18 cellular contexts compared by ENCODE assay signal in the genomic region with DNA sequence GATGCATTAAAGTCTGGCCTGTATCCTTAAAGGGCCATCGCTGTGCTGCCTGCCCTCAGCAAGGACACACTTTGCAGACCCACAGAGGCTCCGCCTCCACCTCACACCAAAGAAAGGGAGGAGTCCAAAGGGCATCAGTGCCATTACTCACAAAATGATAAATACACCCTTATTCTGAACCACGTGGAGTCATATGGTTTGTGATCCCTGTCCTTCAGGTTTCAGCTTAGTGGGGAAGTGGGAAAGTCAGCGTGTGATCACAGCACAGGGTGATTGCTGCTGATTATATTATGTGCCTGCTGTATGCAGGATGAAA. TPM values are rescaled to one million over a fixed set of nuclear protein-coding genes. Genes with fewer than 3 reads are reported as not detected.
DNase-seq lines count a peak whose midpoint lies in the region; ATAC-seq, FAIRE-seq and TF ChIP-seq lines count a peak whose summit lies in the region.
"Had no signal": no experiment of that assay in that cellular context is flagged by ENCODE, and none has a peak within 500 bp of the region (broad histone marks: within the 10 kb centered on the region; RNA-seq: fewer than 3 reads in every experiment).

No MANE protein-coding gene starts in this region.

- in situ Hi-C loops in SK-MEL-5 (cut with HindIII; ENCODE audit: low pct_unique_long_range_greater_than_20kb, low sequenced_read_pairs) = no loop called here
- in situ Hi-C loops in HepG2 (cut with HindIII; ENCODE audit: extremely low pct_ligation_motif_present, low pct_unique_long_range_greater_than_20kb) = no loop called here

- TF ChIP-seq EP300 in HepG2 (IDR thresholded peaks at IDR 0.05; ENCODE audit: low read depth in 2 of 2, low read length in 2 of 2) = no peak
- TF ChIP-seq EP300 in HepG2 (CRISPR knock-in tag; IDR thresholded peaks at IDR 0.05; ENCODE audit: borderline replicate concordance) = no peak
- TF ChIP-seq EP300 in sigmoid colon (IDR thresholded peaks at IDR 0.05) = no peak

- H4K20me1 ChIP-seq in HepG2 (ENCODE audit: insufficient read depth, low read length) (no peaks in the 10 kb centered on the region), Karpas-422 (ENCODE audit: insufficient read depth, low read depth, low read length) (no peaks in the 10 kb centered on the region)

- H3K27ac ChIP-seq in HepG2 (ENCODE audit: extremely low read length, insufficient read depth, low read length) (no peak overlapping the region), sigmoid colon (no peak overlapping the region), Karpas-422 (ENCODE audit: low read length) (no peak overlapping the region)
- H3K27ac ChIP-seq: A549, C4-2B had no signal

- intact Hi-C loops in HepG2 (cut with micrococcal nuclease; ENCODE audit: unreplicated experiment) (no loop called here), sigmoid colon (cut with DNase I) (no loop called here)

- ATAC-seq in HepG2 = peak; percentile 62
- ATAC-seq: A549 had no signal

- no peak overlapping the region for H3K9ac ChIP-seq in HepG2 (ENCODE audit: insufficient read depth, low read depth, low read length)
- no peak overlapping the region for H3K9ac ChIP-seq in Karpas-422 (ENCODE audit: low read length)

- peaks cover 33% of the 10 kb centered on the region for H3K4me1 ChIP-seq in HepG2 (ENCODE audit: insufficient read depth, low read length)
- H3K4me1 ChIP-seq in sigmoid colon = no peaks in the 10 kb centered on the region
- no peaks in the 10 kb centered on the region for H3K4me1 ChIP-seq in Karpas-422 (ENCODE audit: low read length)
- H3K4me1 ChIP-seq: A549, BE2C, HAP-1 had no signal

- no peak overlapping the region for H3K4me3 ChIP-seq in HepG2 (replicated peaks in 1 of 3; ENCODE audit: insufficient read depth in 1 of 3, low read depth in 2 of 3, low read length in 3 of 3)
- no peak overlapping the region for H3K4me3 ChIP-seq in sigmoid colon
- no peak overlapping the region for H3K4me3 ChIP-seq in Karpas-422 (ENCODE audit: low read length)
- H3K4me3 ChIP-seq: A549, HAP-1 had no signal

- CTCF ChIA-PET in HepG2 (lab: Yijun Ruan, JAX; ENCODE audit: low intra/inter-chr PET ratio, low total read pairs) = no interaction called here

- no peaks in the 10 kb centered on the region for H3K79me2 ChIP-seq in HepG2 (ENCODE audit: insufficient read depth, low read length)
- H3K79me2 ChIP-seq in Karpas-422 (ENCODE audit: low read length) = no peaks in the 10 kb centered on the region

- TF ChIP-seq RAD21 in HepG2 (CRISPR knock-in tag; IDR thresholded peaks at IDR 0.05) = no peak

- no peaks in the 10 kb centered on the region for H3K9me2 ChIP-seq in Karpas-422 (replicated peaks; ENCODE audit: insufficient read depth, low read length)

- TF ChIP-seq CTCF in HepG2 (CRISPR knock-in tag; IDR thresholded peaks at IDR 0.05) = no peak
- no peak for TF ChIP-seq CTCF in sigmoid colon (IDR thresholded peaks at IDR 0.05)

- H3K9me3 ChIP-seq in HepG2 (ENCODE audit: low read length) (no peaks in the 10 kb centered on the region), sigmoid colon (no peaks in the 10 kb centered on the region), Karpas-422 (ENCODE audit: low read length) (no peaks in the 10 kb centered on the region)
- H3K9me3 ChIP-seq: A549, BE2C, HAP-1 had no signal

- H2AFZ ChIP-seq in HepG2 (ENCODE audit: low read length) (no peak overlapping the region), Karpas-422 (ENCODE audit: low read length) (no peak overlapping the region)

- H3K27me3 ChIP-seq in HepG2 (ENCODE audit: control insufficient read depth in 1 of 2, insufficient read depth in 2 of 2, low read length in 2 of 2) (no peaks in the 10 kb centered on the region), sigmoid colon (no peaks in the 10 kb centered on the region), Karpas-422 (ENCODE audit: low read length) (no peaks in the 10 kb centered on the region)
- H3K27me3 ChIP-seq: BE2C had no signal

- 77% methylated on average over 4 of the region's 4 CpGs for WGBS in HepG2 (ENCODE audit: low lambda C conversion rate)
- 74 to 90% methylated on average over 4 of the region's 4 CpGs for WGBS in sigmoid colon, 2 donors

- H3K36me3 ChIP-seq in HepG2 (replicated peaks in 1 of 2; ENCODE audit: control insufficient read depth in 1 of 2, insufficient read depth in 2 of 2, low read length in 2 of 2) (peaks cover 39 to 80% of the 10 kb centered on the region in 2 experiments), sigmoid colon (peaks cover 50 to 86% (median 67%) of the 10 kb centered on the region in 4 donors), Karpas-422 (ENCODE audit: insufficient read depth, low read length) (peaks cover 43% of the 10 kb centered on the region)

- DNase-seq in RKO (ENCODE audit: low spot score) (peak; percentile 8), SK-MEL-5 (ENCODE audit: low read depth, low spot score) (peak; percentile 21), HepG2 (ENCODE audit: low spot score) (peak; percentile 15), sigmoid colon (peak; percentile 27), SK-N-DZ (ENCODE audit: low spot score) (no peak), Karpas-422 (no peak)
- no peak for DNase-seq in activated CD4-positive, alpha-beta T cell treated with anti-CD3 and anti-CD28 coated beads for 48 hours
- DNase-seq: BE2C; CD4-positive, alpha-beta memory T cell; DMS79; HFFc6 had no signal

- H3K4me2 ChIP-seq in HepG2 (ENCODE audit: low read depth, low read length) (no peak overlapping the region), Karpas-422 (ENCODE audit: low read depth, low read length, poor library complexity, severe bottlenecking) (no peak overlapping the region)
- H3K4me2 ChIP-seq: A549 had no signal

- FAIRE-seq in HepG2 (lab: Jason Lieb, UNC) = no peak
- FAIRE-seq: A549, GM12891, GM19239, H1, HTR-8/SVneo had no signal

- BruUV-seq in HepG2 (replicated peaks; lab: Mats Ljungman, UMichigan) = no TSS peak

- TF ChIP-seq POLR2A in HepG2 (IDR thresholded peaks at IDR 0.05; ENCODE audit: insufficient read depth in 1 of 2, low read depth in 2 of 2, low read length in 2 of 2) (no peak), sigmoid colon (IDR thresholded peaks at IDR 0.05) (no peak)

- POLR2A ChIA-PET in HepG2 (lab: Yijun Ruan, JAX) = no interaction called here

TF ChIP-seq in HepG2, 621 proteins besides CTCF, POLR2A, EP300 and RAD21 (continues in another document):
- peak; percentile 70; the same call in 1 of the 2 replicates for TF ChIP-seq ZKSCAN8 (CRISPR knock-in tag; IDR thresholded peaks at IDR 0.05; ENCODE audit: borderline replicate concordance)
- no peak for TF ChIP-seq ZFP82 (CRISPR knock-in tag; IDR thresholded peaks at IDR 0.05; ENCODE audit: borderline replicate concordance)
- TF ChIP-seq MXI1 (IDR thresholded peaks at IDR 0.05; ENCODE audit: borderline replicate concordance, low read depth, low read length) = peak; percentile 21; the same call in 1 of the 3 replicates
- TF ChIP-seq ZNF530 (CRISPR knock-in tag; IDR thresholded peaks at IDR 0.05; ENCODE audit: low read depth) = no peak
- 0 out of 2 replicates have a peak, but pooled peaks have one; percentile 19 for TF ChIP-seq MAX (IDR thresholded peaks at IDR 0.05)

RNA-seq across cellular contexts. Expression of gene MSANTD1, which starts 35.9 kb away (rescaled TPM):
- 0.11 TPM in 1 of 2 replicates, not detected in the other for total RNA-seq in SK-MEL-5 (2014; rRNA removed; shearing (Covaris generic))
- polyA plus RNA-seq in SK-MEL-5 (2015; cell fraction: cytosol; rRNA removed) = 0.11 TPM in 1 of 2 replicates, not detected in the other
- 1.3 and 1.5 TPM in 2 replicates for polyA plus RNA-seq in SK-MEL-5 (2015; cell fraction: nucleus; rRNA removed)
- 0.10 and 0.22 TPM in 2 replicates for total RNA-seq in HepG2 (2016; rRNA removed; fragmentation: Illumina TruSeq; extraction: Trizol)
- total RNA-seq in HepG2 (2016; cell fraction: cytosol; rRNA removed; fragmentation: Illumina TruSeq; extraction: Trizol; ENCODE audit: low read depth) = 0.09 and 0.20 TPM in 2 replicates
- total RNA-seq in HepG2 (2016; cell fraction: insoluble cytoplasmic fraction; rRNA removed; fragmentation: Illumina TruSeq; extraction: Trizol) = 0.19 TPM in 1 of 2 replicates, not detected in the other
- 0.25 TPM in 1 of 2 replicates, not detected in the other for total RNA-seq in HepG2 (2016; cell fraction: membrane; rRNA removed; fragmentation: Illumina TruSeq; extraction: Trizol)
- total RNA-seq in HepG2 (2016; cell fraction: nucleus; rRNA removed; fragmentation: Illumina TruSeq; extraction: Trizol) = 0.59 TPM in 1 of 2 replicates, not detected in the other
- polyA plus RNA-seq in HepG2 (2011; rRNA removed) = 0.39 and 0.40 TPM in 2 replicates
- polyA plus RNA-seq in HepG2 (2011; cell fraction: cytosol; rRNA removed) = 0.05 and 0.34 TPM in 2 replicates
- 2.2 and 3.5 TPM in 2 replicates for polyA plus RNA-seq in HepG2 (2011; cell fraction: nucleus; rRNA removed)
- 0.40 and 0.65 TPM in 2 replicates for polyA plus RNA-seq in HepG2 (2012)
- 0.10 and 0.12 TPM in 2 replicates for polyA plus RNA-seq in HepG2 (2016; cell fraction: cytosol; fragmentation: Illumina TruSeq; extraction: Trizol; ENCODE audit: low read depth)
- polyA plus RNA-seq in HepG2 (2016; cell fraction: insoluble cytoplasmic fraction; fragmentation: Illumina TruSeq; extraction: Trizol; ENCODE audit: low read depth) = 0.16 TPM in 1 of 2 replicates, not detected in the other
- polyA plus RNA-seq in HepG2 (2016; cell fraction: membrane; fragmentation: Illumina TruSeq; extraction: Trizol; ENCODE audit: low read depth) = 0.07 and 0.08 TPM in 2 replicates
- 0.36 and 0.65 TPM in 2 replicates for polyA plus RNA-seq in HepG2 (2016; cell fraction: nucleus; fragmentation: Illumina TruSeq; extraction: Trizol; ENCODE audit: insufficient read depth, low read depth)
- 0.14 and 1.0 TPM in 2 replicates for polyA minus RNA-seq in HepG2 (2011; rRNA and poly(A)+ RNA removed; ENCODE audit: low replicate concordance)
- polyA minus RNA-seq in HepG2 (2011; cell fraction: cytosol; rRNA and poly(A)+ RNA removed) = not detected in 2 replicates
- polyA minus RNA-seq in HepG2 (2011; cell fraction: nucleus; rRNA and poly(A)+ RNA removed) = 1.9 and 2.0 TPM in 2 replicates
- total RNA-seq in sigmoid colon = 1 to 10 TPM in 2 of 4 donors, under 1 TPM in 2; 0.16 to 1.2 (median 0.73) TPM
- polyA plus RNA-seq in sigmoid colon = under 1 TPM in 2 of 3 donors, not detected in 1; under 0.01 to 0.44 TPM
- polyA plus RNA-seq in SK-N-DZ (2014; cell fraction: cytosol; rRNA removed) = 0.14 and 0.42 TPM in 2 replicates
- polyA plus RNA-seq in SK-N-DZ (2014; cell fraction: nucleus; rRNA removed) = 0.55 and 0.96 TPM in 2 replicates
- 0.52 and 1.0 TPM in 2 replicates for total RNA-seq in Karpas-422 (2014; rRNA removed; shearing (Covaris generic); ENCODE audit: low replicate concordance)

Comparison
In these comparisons a context has a peak if more than half of its experiments do, and no peak if none do; other contexts are left out.
1. DNase-seq: peak in RKO (single experiment), SK-MEL-5 (single experiment), HepG2 (single experiment) and sigmoid colon (single experiment); none in activated CD4-positive, alpha-beta T cell treated with anti-CD3 and anti-CD28 coated beads for 48 hours (single experiment), SK-N-DZ (single experiment) and Karpas-422 (single experiment).